2 cellular contexts compared by ENCODE assay signal in genomic region chr20:20435453-20435852, GRCh38.
TF ChIP-seq lines count a peak whose summit lies in the region.

No MANE protein-coding gene starts in this region.

TF ChIP-seq in IMR-90, 13 proteins besides CTCF, POLR2A, EP300 and RAD21:
- TF ChIP-seq RCOR1 (IDR thresholded peaks at IDR 0.05; ENCODE audit: insufficient replicate concordance, low read length) (no peak), MXI1 (IDR thresholded peaks at IDR 0.05; ENCODE audit: borderline replicate concordance, low read depth, low read length) (no peak), USF2 (IDR thresholded peaks at IDR 0.05; ENCODE audit: low read depth, low read length) (no peak), ELK1 (IDR thresholded peaks at IDR 0.05; ENCODE audit: borderline replicate concordance, low read depth, low read length) (no peak), MAFK (IDR thresholded peaks at IDR 0.05; ENCODE audit: low read depth, low read length) (no peak), FOS (IDR thresholded peaks at IDR 0.05; ENCODE audit: low read depth, low read length) (no peak), CHD1 (IDR thresholded peaks at IDR 0.05; ENCODE audit: low read depth, low read length) (no peak), MAZ (IDR thresholded peaks at IDR 0.05; ENCODE audit: borderline replicate concordance, low read depth, low read length) (no peak), NFE2L2 (IDR thresholded peaks at IDR 0.05; ENCODE audit: low read depth, low read length) (no peak), BHLHE40 (IDR thresholded peaks at IDR 0.05; ENCODE audit: low read depth, low read length) (no peak), CEBPB (IDR thresholded peaks at IDR 0.05; ENCODE audit: low read depth, low read length) (no peak), SMC3 (IDR thresholded peaks at IDR 0.05; ENCODE audit: low read depth, low read length) (no peak), RFX5 (IDR thresholded peaks at IDR 0.05; ENCODE audit: low read depth, low read length) (no peak)

TF ChIP-seq in H1, 55 proteins besides CTCF, POLR2A, EP300 and RAD21:
- TF ChIP-seq SIRT6 (IDR thresholded peaks at IDR 0.05; ENCODE audit: low read length) (no peak), E2F6 (IDR thresholded peaks at IDR 0.05) (no peak), TAF1 (IDR thresholded peaks at IDR 0.05; ENCODE audit: low read depth, low read length) (no peak), SP1 (IDR thresholded peaks at IDR 0.05; ENCODE audit: low read depth, low read length) (no peak), ATF2 (IDR thresholded peaks at IDR 0.05; ENCODE audit: low read length) (no peak), SRF (IDR thresholded peaks at IDR 0.05; ENCODE audit: low read depth, low read length) (no peak), FOSL1 (IDR thresholded peaks at IDR 0.05; ENCODE audit: insufficient read depth, low read depth, low read length) (no peak), HDAC6 (IDR thresholded peaks at IDR 0.05; ENCODE audit: low read depth, low read length) (no peak), KDM1A (IDR thresholded peaks at IDR 0.05; ENCODE audit: borderline replicate concordance, low read length) (no peak), BCL11A (IDR thresholded peaks at IDR 0.05; ENCODE audit: low read depth in 2 of 2, low read length in 2 of 2) (no peak), TCF12 (IDR thresholded peaks at IDR 0.05; ENCODE audit: low read depth, low read length) (no peak), RNF2 (IDR thresholded peaks at IDR 0.05; ENCODE audit: borderline replicate concordance, low read depth, low read length, missing control alignments, poor library complexity, severe bottlenecking) (no peak), SAP30 (IDR thresholded peaks at IDR 0.05; ENCODE audit: insufficient read depth, insufficient replicate concordance, low read length) (no peak), ATF3 (IDR thresholded peaks at IDR 0.05; ENCODE audit: insufficient read depth, low read depth, low read length) (no peak), JUN (IDR thresholded peaks at IDR 0.05; ENCODE audit: low read depth, low read length) (no peak), EZH2 (IDR thresholded peaks at IDR 0.05; ENCODE audit: low read depth, low read length, severe bottlenecking) (no peak), SIN3A (conservative IDR thresholded peaks at IDR 0.05 in 1 of 2, IDR thresholded peaks at IDR 0.05 in 1 of 2; ENCODE audit: low read depth in 1 of 2, low read length in 2 of 2) (no peak), NANOG (IDR thresholded peaks at IDR 0.05; ENCODE audit: insufficient read depth, low read depth, low read length, poor library complexity, severe bottlenecking) (no peak), ASH2L (IDR thresholded peaks at IDR 0.05; ENCODE audit: low read length) (no peak)
TF ChIP-seq in H1: peak in this region for 0.
